9 cellular contexts compared by ENCODE assay signal in the genomic region with DNA sequence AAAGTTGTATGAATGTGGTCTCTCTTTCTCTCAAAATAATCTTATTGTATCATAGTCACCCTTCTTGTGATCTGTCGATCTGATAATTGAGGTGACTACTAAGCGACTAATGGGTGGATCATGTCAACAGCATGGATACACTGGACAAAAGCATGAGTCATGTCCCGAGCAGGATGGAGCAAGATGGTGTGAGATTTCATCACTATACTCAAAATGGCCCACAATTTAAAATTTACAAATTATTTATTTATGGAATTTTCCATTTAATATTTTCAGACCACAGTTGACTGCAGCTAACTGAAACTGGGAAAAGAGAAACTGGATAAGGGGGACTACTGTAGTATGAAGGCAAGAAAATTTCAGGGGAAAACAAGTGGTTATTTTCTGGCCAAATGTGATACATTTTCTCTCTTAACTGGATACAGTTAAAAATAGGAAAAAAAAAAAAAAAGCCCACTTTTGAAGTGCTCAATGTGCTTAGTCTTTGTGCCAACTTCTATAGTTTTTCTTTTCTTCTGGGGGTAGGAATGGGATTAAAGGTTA. TPM values are rescaled to one million over a fixed set of nuclear protein-coding genes. Genes with fewer than 3 reads are reported as not detected.
DNase-seq lines count a peak whose midpoint lies in the region; TF ChIP-seq lines count a peak whose summit lies in the region.
"Had no signal": no experiment of that assay in that cellular context is flagged by ENCODE, and none has a peak within 500 bp of the region (broad histone marks: within the 10 kb centered on the region; RNA-seq: fewer than 3 reads in every experiment).

No MANE protein-coding gene starts in this region.

- in situ Hi-C loops in brain microvascular endothelial cell (cut with HindIII; ENCODE audit: low pct_ligation_motif_present, low sequenced_read_pairs) (no loop called here), HAP-1 (cut with MboI; ENCODE audit: low sequenced_read_pairs) (no loop called here)

- H3K27ac ChIP-seq in brain microvascular endothelial cell, result peak overlapping the region; percentile 85
- no peak overlapping the region for H3K27ac ChIP-seq in uterus
- H3K27ac ChIP-seq: HL-60, transverse colon had no signal

- no peak for TF ChIP-seq POLR2A in uterus (IDR thresholded peaks at IDR 0.05)

- no peaks in the 10 kb centered on the region for H3K36me3 ChIP-seq in brain microvascular endothelial cell (replicated peaks)
- no peaks in the 10 kb centered on the region for H3K36me3 ChIP-seq in uterus
- no peaks in the 10 kb centered on the region for H3K36me3 ChIP-seq in HAP-1 (replicated peaks)
- H3K36me3 ChIP-seq: transverse colon had no signal

- H3K9me3 ChIP-seq in uterus (no peaks in the 10 kb centered on the region), HAP-1 (no peaks in the 10 kb centered on the region)
- H3K9me3 ChIP-seq: transverse colon had no signal

- H3K27me3 ChIP-seq in brain microvascular endothelial cell (replicated peaks) (no peaks in the 10 kb centered on the region), uterus (no peaks in the 10 kb centered on the region), HAP-1 (ENCODE audit: low read depth) (no peaks in the 10 kb centered on the region)
- H3K27me3 ChIP-seq: transverse colon had no signal

- H3K4me1 ChIP-seq in uterus, result no peaks in the 10 kb centered on the region
- peaks cover 14% of the 10 kb centered on the region for H3K4me1 ChIP-seq in HAP-1
- H3K4me1 ChIP-seq: transverse colon had no signal

- intact Hi-C loops in uterus (cut with DNase I; ENCODE audit: low total_unique reads), result no loop called here

- H3K4me3 ChIP-seq in brain microvascular endothelial cell (ENCODE audit: low read depth, low read length) (no peak overlapping the region), uterus (no peak overlapping the region), HAP-1 (no peak overlapping the region)
- H3K4me3 ChIP-seq: transverse colon had no signal

- no peak for TF ChIP-seq CTCF in brain microvascular endothelial cell (IDR thresholded peaks at IDR 0.05; ENCODE audit: low read depth, low read length, missing control alignments)
- TF ChIP-seq CTCF in uterus (IDR thresholded peaks at IDR 0.05), result no peak

- DNase-seq in EH (ENCODE audit: low read depth) (peak; percentile 89), M059J (ENCODE audit: low read depth) (peak; percentile 83), brain microvascular endothelial cell (peak; percentile 87), non-pigmented ciliary epithelial cell (ENCODE audit: low read depth) (peak; percentile 75), uterus (no peak), HAP-1 (ENCODE audit: low spot score in 2 of 2) (no peak), globus pallidus (ENCODE audit: low spot score) (no peak)
- DNase-seq: transverse colon had no signal

RNA-seq across cellular contexts. Expression of gene FAM241A, which starts 25.3 kb away (rescaled TPM):
- not detected in 2 replicates for total RNA-seq in M059J (2014; rRNA removed; shearing (Covaris generic))
- total RNA-seq in uterus, result 1 to 10 TPM; 2.3 to 8.5 (median 3.5) TPM

Comparison
In these comparisons a context has a peak if more than half of its experiments do, and no peak if none do; other contexts are left out.
1. DNase-seq: peak in EH (single experiment), M059J (single experiment), brain microvascular endothelial cell (single experiment) and non-pigmented ciliary epithelial cell (single experiment); none in uterus (0 of 2), HAP-1 (0 of 2) and globus pallidus (single experiment).